21 cellular contexts compared by ENCODE assay signal in the genomic region with DNA sequence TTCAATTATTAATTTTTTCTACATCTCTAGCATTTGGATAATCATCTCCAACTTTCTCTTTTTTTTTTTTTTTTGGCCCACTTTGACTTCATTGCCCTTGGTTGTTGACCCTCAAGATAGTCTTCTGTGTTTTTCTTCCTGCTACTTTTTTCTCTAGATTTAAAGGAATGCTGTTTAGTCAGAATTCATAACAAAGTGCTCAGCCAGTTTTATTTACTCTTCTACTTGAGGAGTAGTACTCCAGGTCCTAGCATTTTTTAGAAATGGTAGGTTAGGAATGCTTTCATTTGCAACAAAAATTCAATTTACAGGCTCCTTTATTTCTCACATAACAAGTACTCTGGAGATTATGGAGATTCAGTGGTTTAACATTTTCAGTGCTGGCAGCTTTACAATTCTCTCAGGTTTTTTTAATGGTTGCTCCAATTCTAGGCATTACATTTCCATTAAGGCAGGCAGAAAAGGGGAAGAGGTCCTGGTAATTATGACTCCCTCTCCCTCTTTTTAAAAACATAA. TPM values are rescaled to one million over a fixed set of nuclear protein-coding genes. Genes with fewer than 3 reads are reported as not detected.
DNase-seq lines count a peak whose midpoint lies in the region; ATAC-seq and TF ChIP-seq lines count a peak whose summit lies in the region.
"Had no signal": no experiment of that assay in that cellular context is flagged by ENCODE, and none has a peak within 500 bp of the region (broad histone marks: within the 10 kb centered on the region; RNA-seq: fewer than 3 reads in every experiment).

No MANE protein-coding gene starts in this region.

- H3K9me3 Mint-ChIP-seq in chondrocyte (ENCODE audit: low read depth) (no peaks in the 10 kb centered on the region), CD14-positive monocyte (peaks cover 0 to 2% (median 0%) of the 10 kb centered on the region in 7 donors)

- H3K4me3 Mint-ChIP-seq in chondrocyte (ENCODE audit: unreplicated experiment) (no peak overlapping the region), CD14-positive monocyte (no peak overlapping the region)

- TF ChIP-seq CTCF in IMR-90 (conservative IDR thresholded peaks at IDR 0.05; ENCODE audit: low read depth, low read length) (no peak), chondrocyte (IDR thresholded peaks at IDR 0.05) (no peak), thoracic aorta (IDR thresholded peaks at IDR 0.05) (no peak), RWPE1 (conservative IDR thresholded peaks at IDR 0.05; ENCODE audit: low read depth) (no peak), CD14-positive monocyte (IDR thresholded peaks at IDR 0.05) (no peak)

- H2AFZ ChIP-seq in IMR-90 (replicated peaks; ENCODE audit: low read length, poor library complexity): no peak overlapping the region

- ATAC-seq in IMR-90 (ENCODE audit: low read depth) (peak; percentile 49), thoracic aorta (ENCODE audit: insufficient number of reproducible peaks, low FRiP score, low read depth) (no peak), left colon (no peak)
- ATAC-seq: K562, Panc1 had no signal

- no peak overlapping the region for H2BK20ac ChIP-seq in IMR-90 (ENCODE audit: low read depth, low read length)

- no peaks in the 10 kb centered on the region for H4K20me1 ChIP-seq in IMR-90 (ENCODE audit: insufficient read depth, low read length)

- BruUV-seq in IMR-90 (replicated peaks; lab: Mats Ljungman, UMichigan): no TSS peak

- H3K23ac ChIP-seq in IMR-90 (ENCODE audit: low read depth, low read length): no peak overlapping the region

- H3K9me3 ChIP-seq in IMR-90 (ENCODE audit: control insufficient read depth, insufficient read depth, low read length) (no peaks in the 10 kb centered on the region), thoracic aorta (no peaks in the 10 kb centered on the region)

- H2BK120ac ChIP-seq in IMR-90 (ENCODE audit: low read depth, low read length): no peak overlapping the region

- H3K27me3 ChIP-seq in IMR-90 (ENCODE audit: control insufficient read depth, insufficient read depth, low read length) (no peaks in the 10 kb centered on the region), thoracic aorta (replicated peaks; ENCODE audit: insufficient read depth) (no peaks in the 10 kb centered on the region)

- H3K27ac Mint-ChIP-seq in chondrocyte (ENCODE audit: unreplicated experiment): peak overlapping the region; percentile 1
- no peak overlapping the region for H3K27ac Mint-ChIP-seq in CD14-positive monocyte

- H3K9ac ChIP-seq in IMR-90 (ENCODE audit: low read depth, low read length): no peak overlapping the region

- POLR2A ChIA-PET in IMR-90 (lab: Charles Lee; ENCODE audit: unreplicated experiment) (no interaction called here), RWPE1 (lab: Yijun Ruan, JAX; ENCODE audit: low non-redundant PET) (no interaction called here)

- in situ Hi-C loops in IMR-90 (cut with MboI; ENCODE audit: low sequenced_read_pairs): no loop called here

- H4K8ac ChIP-seq in IMR-90 (ENCODE audit: low read depth in 2 of 2, low read length in 2 of 2): no peak overlapping the region

- no peaks in the 10 kb centered on the region for H3K36me3 ChIP-seq in IMR-90 (ENCODE audit: control insufficient read depth, insufficient read depth, low read length)
- no peaks in the 10 kb centered on the region for H3K36me3 ChIP-seq in thoracic aorta

- no peak overlapping the region for H4K5ac ChIP-seq in IMR-90 (ENCODE audit: low read depth, low read length)

- H2BK15ac ChIP-seq in IMR-90 (ENCODE audit: low read depth, low read length): no peak overlapping the region

- intact Hi-C loops in IMR-90 (cut with micrococcal nuclease) (no loop called here), left colon (cut with DNase I, micrococcal nuclease) (no loop called here), CD14-positive monocyte (cut with micrococcal nuclease) (no loop called here)

- H3K79me1 ChIP-seq in IMR-90 (ENCODE audit: low read depth in 1 of 2, low read length in 2 of 2): no peaks in the 10 kb centered on the region

- H2BK5ac ChIP-seq in IMR-90 (ENCODE audit: low read depth, low read length, poor library complexity, severe bottlenecking): no peak overlapping the region

- H4K91ac ChIP-seq in IMR-90 (ENCODE audit: insufficient read depth, low read depth, low read length): no peak overlapping the region

- TF ChIP-seq POLR2A in IMR-90 (IDR thresholded peaks at IDR 0.05; ENCODE audit: low read depth, low read length): no peak

- no peak for TF ChIP-seq RAD21 in IMR-90 (IDR thresholded peaks at IDR 0.05; ENCODE audit: low read length)

- H3K9me1 ChIP-seq in IMR-90 (ENCODE audit: insufficient read depth, low read length): no peaks in the 10 kb centered on the region; the same call in 1 of the 2 replicates

- H3K36me3 Mint-ChIP-seq in chondrocyte (ENCODE audit: low read depth): peaks cover 1% of the 10 kb centered on the region
- H3K36me3 Mint-ChIP-seq in CD14-positive monocyte: peaks cover 8 to 21% of the 10 kb centered on the region in 2 donors

- peak; percentile 14 for DNase-seq in EH (ENCODE audit: low read depth)
- DNase-seq in IMR-90: no peak
- no peak for DNase-seq in chondrocyte (ENCODE audit: low spot score)
- no peak for DNase-seq in thoracic aorta (ENCODE audit: low spot score)
- no peak for DNase-seq in RWPE1 (ENCODE audit: low spot score)
- no peak for DNase-seq in NCI-H2227 (lab: John Stamatoyannopoulos, UW; ENCODE audit: unreplicated experiment)
- DNase-seq in left colon: no peak
- no peak for DNase-seq in CD14-positive monocyte (ENCODE audit: low spot score)
- DNase-seq: AML-193, C1 segment of cervical spinal cord, GDM1, MM.1S, NCI-H1092, NCI-H1436, NCI-H2029 treated with DMSO at 0.1 percent for 48 hours, NCI-H345, NCI-H524, NCI-H774 had no signal

- H3K4ac ChIP-seq in IMR-90 (ENCODE audit: low read depth, low read length): no peak overlapping the region

- dilution Hi-C loops in IMR-90 (cut with HindIII; ENCODE audit: low sequenced_read_pairs, unreplicated experiment): no loop called here

- no peak overlapping the region for H2AK5ac ChIP-seq in IMR-90 (ENCODE audit: low read depth, low read length)

- H3K4me2 ChIP-seq in IMR-90 (ENCODE audit: low read depth, low read length): no peak overlapping the region

- H3K4me3 ChIP-seq in IMR-90 (ENCODE audit: insufficient read depth, low read depth, low read length): no peak overlapping the region
- H3K4me3 ChIP-seq in thoracic aorta: no peak overlapping the region
- H3K4me3 ChIP-seq: K562 had no signal

- H3K18ac ChIP-seq in IMR-90 (ENCODE audit: low read depth, low read length): no peak overlapping the region

- no peak overlapping the region for H3K14ac ChIP-seq in IMR-90 (replicated peaks; ENCODE audit: low read depth, low read length)

- H3K27me3 Mint-ChIP-seq in chondrocyte (ENCODE audit: low read depth) (no peaks in the 10 kb centered on the region), CD14-positive monocyte (ENCODE audit: low read depth in 3 of 3) (no peaks in the 10 kb centered on the region)

- no peak overlapping the region for H3K56ac ChIP-seq in IMR-90 (ENCODE audit: extremely low read depth, insufficient read depth, low read length)

- CTCF ChIA-PET in IMR-90 (lab: Yijun Ruan, JAX) (no interaction called here), RWPE1 (lab: Yijun Ruan, JAX) (no interaction called here)

- H3K4me1 ChIP-seq in IMR-90 (ENCODE audit: control insufficient read depth, insufficient read depth, low read length) (no peaks in the 10 kb centered on the region), thoracic aorta (ENCODE audit: control insufficient read depth in 1 of 2, low read depth in 2 of 2) (peaks cover 23 to 32% of the 10 kb centered on the region in 2 donors)

- H3K4me1 Mint-ChIP-seq in chondrocyte (ENCODE audit: low read depth) (peaks cover 36% of the 10 kb centered on the region), CD14-positive monocyte (no peaks in the 10 kb centered on the region)

- no peak overlapping the region for H3K27ac ChIP-seq in IMR-90 (ENCODE audit: insufficient read depth, low read length)
- H3K27ac ChIP-seq in thoracic aorta: peak overlapping the region; percentile 25 to 70
- H3K27ac ChIP-seq in RWPE1: no peak overlapping the region
- H3K27ac ChIP-seq: 22Rv1 had no signal

- no peak overlapping the region for H2AK9ac ChIP-seq in IMR-90 (replicated peaks; ENCODE audit: low read depth, low read length, poor library complexity)

TF ChIP-seq in IMR-90, 13 proteins besides CTCF, POLR2A, EP300 and RAD21:
- no peak for TF ChIP-seq CEBPB (IDR thresholded peaks at IDR 0.05; ENCODE audit: low read depth, low read length)
- no peak for TF ChIP-seq CHD1 (IDR thresholded peaks at IDR 0.05; ENCODE audit: low read depth, low read length)

RNA-seq across cellular contexts. Expression of gene KIAA1328, which starts 58.2 kb away (rescaled TPM):
- total RNA-seq in IMR-90 (2012; rRNA removed) (7.0 and 7.2 TPM in 2 replicates), chondrocyte (6.3 to 10.4 TPM (median 6.3 TPM) in 3 replicates), thoracic aorta (10 to 100 TPM; 14.4 to 22.7 TPM), left colon (1 to 10 TPM; 4.3 to 6.6 TPM)
- polyA plus RNA-seq in IMR-90 (2012; rRNA removed) (2.3 and 2.4 TPM in 2 replicates), CD14-positive monocyte (1 to 10 TPM; 3.8 to 3.9 TPM)
- polyA plus RNA-seq in IMR-90 (2012; cell fraction: cytosol; rRNA removed): 0.57 and 1.0 TPM in 2 replicates
- polyA plus RNA-seq in IMR-90 (2012; cell fraction: nucleus; rRNA removed; ENCODE audit: low replicate concordance): 1.5 and 8.7 TPM in 2 replicates

RNA-seq across cellular contexts. Expression of gene TPGS2, which starts 58.3 kb away (rescaled TPM):
- total RNA-seq in IMR-90 (2012; rRNA removed) (151 and 201 TPM in 2 replicates), chondrocyte (75.5 to 111 TPM (median 107 TPM) in 3 replicates), thoracic aorta (100 to 1,000 TPM in 1 of 2 donors, 10 to 100 TPM in 1; 83.0 to 150 TPM), left colon (10 to 100 TPM; 40.3 to 49.1 TPM)
- polyA plus RNA-seq in IMR-90 (2012; rRNA removed) (272 and 294 TPM in 2 replicates), CD14-positive monocyte (10 to 100 TPM; 41.5 to 50.1 TPM)
- polyA plus RNA-seq in IMR-90 (2012; cell fraction: cytosol; rRNA removed): 136 and 173 TPM in 2 replicates
- 41.7 and 85.9 TPM in 2 replicates for polyA plus RNA-seq in IMR-90 (2012; cell fraction: nucleus; rRNA removed; ENCODE audit: low replicate concordance)

Comparison
In these comparisons a context has a peak if more than half of its experiments do, and no peak if none do; other contexts are left out.
1. H3K27ac ChIP-seq: peak in thoracic aorta (2 of 2); none in IMR-90 (single experiment) and RWPE1 (single experiment).